13 cellular contexts compared by ENCODE assay signal in genomic region chr9:129946596-129946995, GRCh38.
DNase-seq lines count a peak whose midpoint lies in the region; ATAC-seq and TF ChIP-seq lines count a peak whose summit lies in the region.
"Had no signal": no experiment of that assay in that cellular context is flagged by ENCODE, and none has a peak within 500 bp of the region (broad histone marks: within the 10 kb centered on the region; RNA-seq: fewer than 3 reads in every experiment).

No MANE protein-coding gene starts in this region.

- peaks cover 53% of the 10 kb centered on the region for H3K36me3 Mint-ChIP-seq in activated naive CD4-positive, alpha-beta T cell treated with anti-CD3 and anti-CD28 coated beads for 36 hours (ENCODE audit: low read depth)
- peaks cover 47% of the 10 kb centered on the region for H3K36me3 Mint-ChIP-seq in activated T-helper 1 cell treated with anti-CD3 and anti-CD28 coated beads, Interleukin-12 subunit alpha, Interleukin-12 subunit beta, Interleukin-2, Interleukin-4 antibody, amounts not matched to agents 30 ng/mL and 10 ng/mL and 1 ng/mL, durations not matched to agents 14 hours and 24 hours and 36 hours (ENCODE audit: low read depth)
- H3K36me3 Mint-ChIP-seq in memory B cell, result peaks cover 29% of the 10 kb centered on the region

- 67 to 85% (median 79%) methylated on average over 2 of the region's 2 CpGs for WGBS in heart left ventricle, 4 donors

- peak overlapping the region; percentile 70 to 85 for H3K27ac ChIP-seq in uterus
- peak overlapping the region in 6 of 12 donors; percentile 2 to 93 (median 68) for H3K27ac ChIP-seq in heart left ventricle

- H3K4me1 ChIP-seq in uterus, result peaks cover 0 to 5% of the 10 kb centered on the region in 2 donors
- peaks cover 0 to 50% (median 10%) of the 10 kb centered on the region in 12 donors for H3K4me1 ChIP-seq in heart left ventricle

- no peaks in the 10 kb centered on the region for H3K27me3 ChIP-seq in uterus
- no peaks in the 10 kb centered on the region for H3K27me3 ChIP-seq in heart left ventricle

- H3K36me3 ChIP-seq in uterus, result no peaks in the 10 kb centered on the region
- peaks cover 0 to 40% (median under 1%) of the 10 kb centered on the region in 9 donors for H3K36me3 ChIP-seq in heart left ventricle

- H3K4me3 Mint-ChIP-seq in activated naive CD4-positive, alpha-beta T cell treated with anti-CD3 and anti-CD28 coated beads for 36 hours, result peak overlapping the region; percentile 47
- H3K4me3 Mint-ChIP-seq in activated T-helper 1 cell treated with anti-CD3 and anti-CD28 coated beads, Interleukin-12 subunit alpha, Interleukin-12 subunit beta, Interleukin-2, Interleukin-4 antibody, amounts not matched to agents 30 ng/mL and 10 ng/mL and 1 ng/mL, durations not matched to agents 14 hours and 24 hours and 36 hours, result peak overlapping the region; percentile 5
- peak overlapping the region; percentile 24 for H3K4me3 Mint-ChIP-seq in memory B cell
- H3K4me3 Mint-ChIP-seq: type B pancreatic cell had no signal

- TF ChIP-seq POLR2A in uterus (IDR thresholded peaks at IDR 0.05), result no peak
- TF ChIP-seq POLR2A in heart left ventricle (IDR thresholded peaks at IDR 0.05), result no peak

- TF ChIP-seq CTCF in uterus (IDR thresholded peaks at IDR 0.05), result no peak
- no peak for TF ChIP-seq CTCF in heart left ventricle (IDR thresholded peaks at IDR 0.05)

- DNase-seq in activated naive CD4-positive, alpha-beta T cell treated with anti-CD3 and anti-CD28 coated beads for 36 hours, result no peak
- no peak for DNase-seq in activated naive CD4-positive, alpha-beta T cell (lab: John Stamatoyannopoulos, UW)
- DNase-seq in activated T-helper 1 cell treated with anti-CD3 and anti-CD28 coated beads, Interleukin-12 subunit alpha, Interleukin-12 subunit beta, Interleukin-2, Interleukin-4 antibody, amounts not matched to agents 30 ng/mL and 10 ng/mL and 1 ng/mL, durations not matched to agents 14 hours and 24 hours and 36 hours (ENCODE audit: low spot score), result no peak
- DNase-seq in memory B cell (ENCODE audit: low spot score in 2 of 2) (no peak), uterus (no peak), heart left ventricle (no peak), SHP77 treated with DMSO at 0.1 percent for 48 hours (lab: John Stamatoyannopoulos, UW) (no peak)
- DNase-seq in activated CD4-positive, CD25-positive, alpha-beta regulatory T cell (lab: John Stamatoyannopoulos, UW), result no peak
- DNase-seq: central memory CD4-positive, alpha-beta T cell; NCI-H2107; RPMI8226; stimulated activated CD4-positive, alpha-beta T cell treated with anti-CD3 and anti-CD28 coated beads, Interleukin-15, amount 100 ng/mL, for 24 hours had no signal

- H3K27me3 Mint-ChIP-seq in activated naive CD4-positive, alpha-beta T cell treated with anti-CD3 and anti-CD28 coated beads for 36 hours (ENCODE audit: low read depth), result no peaks in the 10 kb centered on the region
- H3K27me3 Mint-ChIP-seq in activated T-helper 1 cell treated with anti-CD3 and anti-CD28 coated beads, Interleukin-12 subunit alpha, Interleukin-12 subunit beta, Interleukin-2, Interleukin-4 antibody, amounts not matched to agents 30 ng/mL and 10 ng/mL and 1 ng/mL, durations not matched to agents 14 hours and 24 hours and 36 hours (ENCODE audit: insufficient read depth), result no peaks in the 10 kb centered on the region
- no peaks in the 10 kb centered on the region for H3K27me3 Mint-ChIP-seq in memory B cell
- H3K27me3 Mint-ChIP-seq: type B pancreatic cell had no signal

- H3K9me3 ChIP-seq in uterus, result no peaks in the 10 kb centered on the region
- H3K9me3 ChIP-seq in heart left ventricle, result peaks cover 0 to 10% (median 4%) of the 10 kb centered on the region in 12 donors

- H3K27ac Mint-ChIP-seq in activated naive CD4-positive, alpha-beta T cell treated with anti-CD3 and anti-CD28 coated beads for 36 hours, result peak overlapping the region; percentile 90
- peak overlapping the region; percentile 74 for H3K27ac Mint-ChIP-seq in activated T-helper 1 cell treated with anti-CD3 and anti-CD28 coated beads, Interleukin-12 subunit alpha, Interleukin-12 subunit beta, Interleukin-2, Interleukin-4 antibody, amounts not matched to agents 30 ng/mL and 10 ng/mL and 1 ng/mL, durations not matched to agents 14 hours and 24 hours and 36 hours
- H3K27ac Mint-ChIP-seq in memory B cell, result peak overlapping the region; percentile 70
- H3K27ac Mint-ChIP-seq: type B pancreatic cell had no signal

- peaks cover 53% of the 10 kb centered on the region for H3K4me1 Mint-ChIP-seq in activated naive CD4-positive, alpha-beta T cell treated with anti-CD3 and anti-CD28 coated beads for 36 hours (ENCODE audit: low read depth)
- peaks cover 43% of the 10 kb centered on the region for H3K4me1 Mint-ChIP-seq in activated T-helper 1 cell treated with anti-CD3 and anti-CD28 coated beads, Interleukin-12 subunit alpha, Interleukin-12 subunit beta, Interleukin-2, Interleukin-4 antibody, amounts not matched to agents 30 ng/mL and 10 ng/mL and 1 ng/mL, durations not matched to agents 14 hours and 24 hours and 36 hours (ENCODE audit: low read depth)
- H3K4me1 Mint-ChIP-seq in memory B cell, result peaks cover 17% of the 10 kb centered on the region

- ATAC-seq in memory B cell (ENCODE audit: low read depth) (no peak), heart left ventricle (no peak)

- peaks cover 14% of the 10 kb centered on the region for H3K9me3 Mint-ChIP-seq in activated naive CD4-positive, alpha-beta T cell treated with anti-CD3 and anti-CD28 coated beads for 36 hours
- peaks cover 16% of the 10 kb centered on the region for H3K9me3 Mint-ChIP-seq in activated T-helper 1 cell treated with anti-CD3 and anti-CD28 coated beads, Interleukin-12 subunit alpha, Interleukin-12 subunit beta, Interleukin-2, Interleukin-4 antibody, amounts not matched to agents 30 ng/mL and 10 ng/mL and 1 ng/mL, durations not matched to agents 14 hours and 24 hours and 36 hours
- H3K9me3 Mint-ChIP-seq in memory B cell, result no peaks in the 10 kb centered on the region

- H3K4me3 ChIP-seq in uterus, result no peak overlapping the region
- peak overlapping the region in 1 of 12 donors; percentile 21 for H3K4me3 ChIP-seq in heart left ventricle

- CTCF ChIA-PET in activated naive CD4-positive, alpha-beta T cell treated with anti-CD3 and anti-CD28 coated beads for 36 hours (lab: Charles Lee), result interaction anchor here (0.6 kb wide), 2 partner anchors 9 to 107 kb away, joined by 4 to 5 read pairs; no protein-coding TSS in a partner anchor

- intact Hi-C loops in activated naive CD4-positive, alpha-beta T cell treated with anti-CD3 and anti-CD28 coated beads for 36 hours (cut with micrococcal nuclease), result no loop called here
- intact Hi-C loops in activated T-helper 1 cell treated with anti-CD3 and anti-CD28 coated beads, Interleukin-12 subunit alpha, Interleukin-12 subunit beta, Interleukin-2, Interleukin-4 antibody, amounts not matched to agents 30 ng/mL and 10 ng/mL and 1 ng/mL, durations not matched to agents 14 hours and 24 hours and 36 hours (cut with micrococcal nuclease), result loop anchor here (1.0 kb wide), 1 partner anchor 10 kb away; no protein-coding TSS in a partner anchor
- intact Hi-C loops in uterus (cut with DNase I; ENCODE audit: low total_unique reads), result no loop called here
- intact Hi-C loops in heart left ventricle (cut with DNase I), result no loop called here
